ENCODE assay signal across 2 cellular contexts in the genomic region with DNA sequence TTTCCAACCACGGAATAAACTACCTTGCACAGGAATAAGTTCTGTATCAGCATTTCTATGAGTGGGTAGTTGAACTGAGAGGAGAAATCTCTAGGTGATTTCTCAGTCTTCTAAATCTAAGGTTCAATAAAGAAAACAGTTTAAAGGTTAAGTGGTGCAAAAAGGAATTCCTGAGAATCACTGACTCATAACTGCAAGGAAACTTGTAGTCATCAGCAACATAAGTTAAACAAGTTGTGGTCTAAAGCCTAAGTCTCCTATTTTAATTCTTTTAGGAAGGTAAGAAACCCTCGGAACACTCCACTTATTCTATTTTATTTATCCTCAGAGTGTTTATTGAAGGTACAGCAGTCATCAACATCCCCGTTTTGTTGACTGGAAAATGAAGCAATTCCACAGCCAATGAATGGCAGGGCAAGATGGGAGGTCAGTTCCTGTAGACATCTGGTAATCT.
TF ChIP-seq lines count a peak whose summit lies in the region.

No MANE protein-coding gene starts in this region.

TF ChIP-seq in endothelial cell of umbilical vein, 7 proteins besides CTCF, POLR2A, EP300 and RAD21:
- TF ChIP-seq, protein P1, sequence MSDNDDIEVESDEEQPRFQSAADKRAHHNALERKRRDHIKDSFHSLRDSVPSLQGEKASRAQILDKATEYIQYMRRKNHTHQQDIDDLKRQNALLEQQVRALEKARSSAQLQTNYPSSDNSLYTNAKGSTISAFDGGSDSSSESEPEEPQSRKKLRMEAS (IDR thresholded peaks at IDR 0.05; ENCODE audit: insufficient read depth, insufficient read length): no peak
- TF ChIP-seq EZH2 (IDR thresholded peaks at IDR 0.05; ENCODE audit: borderline replicate concordance, low read depth, low read length, severe bottlenecking) (no peak), POLR2AphosphoS5 (IDR thresholded peaks at IDR 0.05; ENCODE audit: insufficient read depth, low read depth, low read length) (no peak), MYC (IDR thresholded peaks at IDR 0.05; ENCODE audit: low read depth, low read length) (no peak), JUN (IDR thresholded peaks at IDR 0.05; ENCODE audit: borderline replicate concordance, insufficient read depth, insufficient read length, low read depth) (peak; percentile 69), FOS (IDR thresholded peaks at IDR 0.05; ENCODE audit: borderline replicate concordance, insufficient read depth, low read length) (peak; percentile 70), GATA2 (IDR thresholded peaks at IDR 0.05; ENCODE audit: insufficient read depth, insufficient read length, low read depth, low read length) (no peak)
TF ChIP-seq in endothelial cell of umbilical vein: peak in this region for 2.

TF ChIP-seq in HepG2, 621 proteins besides CTCF, POLR2A, EP300 and RAD21:
- TF ChIP-seq MAFK (conservative IDR thresholded peaks at IDR 0.05 in 1 of 2, IDR thresholded peaks at IDR 0.05 in 1 of 2; ENCODE audit: low read length in 2 of 2): 0 out of 4 replicates have a peak, but pooled peaks of 1 of the 2 experiments have one; percentile 15
- TF ChIP-seq NFYB (CRISPR knock-in tag; IDR thresholded peaks at IDR 0.05): no peak
- TF ChIP-seq, protein P2, sequence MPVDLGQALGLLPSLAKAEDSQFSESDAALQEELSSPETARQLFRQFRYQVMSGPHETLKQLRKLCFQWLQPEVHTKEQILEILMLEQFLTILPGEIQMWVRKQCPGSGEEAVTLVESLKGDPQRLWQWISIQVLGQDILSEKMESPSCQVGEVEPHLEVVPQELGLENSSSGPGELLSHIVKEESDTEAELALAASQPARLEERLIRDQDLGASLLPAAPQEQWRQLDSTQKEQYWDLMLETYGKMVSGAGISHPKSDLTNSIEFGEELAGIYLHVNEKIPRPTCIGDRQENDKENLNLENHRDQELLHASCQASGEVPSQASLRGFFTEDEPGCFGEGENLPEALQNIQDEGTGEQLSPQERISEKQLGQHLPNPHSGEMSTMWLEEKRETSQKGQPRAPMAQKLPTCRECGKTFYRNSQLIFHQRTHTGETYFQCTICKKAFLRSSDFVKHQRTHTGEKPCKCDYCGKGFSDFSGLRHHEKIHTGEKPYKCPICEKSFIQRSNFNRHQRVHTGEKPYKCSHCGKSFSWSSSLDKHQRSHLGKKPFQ (CRISPR knock-in tag; IDR thresholded peaks at IDR 0.05; ENCODE audit: insufficient replicate concordance): no peak
- TF ChIP-seq FOXA3 (CRISPR knock-in tag; IDR thresholded peaks at IDR 0.05): no peak
- no peak for TF ChIP-seq MLLT10 (CRISPR knock-in tag; IDR thresholded peaks at IDR 0.05)
